30 cellular contexts compared by ENCODE assay signal in genomic region chr2:196827356-196827755, GRCh38. TPM values are rescaled to one million over a fixed set of nuclear protein-coding genes. Genes with fewer than 3 reads are reported as not detected.
"Had no signal": no experiment of that assay in that cellular context is flagged by ENCODE, and none has a peak within 500 bp of the region (broad histone marks: within the 10 kb centered on the region; RNA-seq: fewer than 3 reads in every experiment).

No MANE protein-coding gene starts in this region.

- H3K4me1 Mint-ChIP-seq: natural killer cell; stimulated activated memory B cell treated with anti-CD40 and anti-IgM and Interleukin-4, amounts not matched to agents 10 μg/mL and 1 μg/mL and 100 μg/mL, for 72 hours had no signal

- DNase-seq: activated CD4-positive, alpha-beta memory T cell treated with anti-CD3 and anti-CD28 coated beads, Interleukin-2, amount 10 ng/mL, durations not matched to agents 7 days and 5 days; activated CD4-positive, alpha-beta T cell treated with anti-CD3 and anti-CD28 coated beads for 48 hours; activated CD4-positive, CD25-positive, alpha-beta regulatory T cell; activated T-cell treated with anti-CD3 and anti-CD28 coated beads for 4 hours; caudate nucleus; cortex of kidney; endodermal cell; esophagus squamous epithelium; left lung; lower lobe of right lung; mesenchymal stem cell; natural killer cell; stimulated activated CD4-positive, alpha-beta T cell treated with anti-CD3 and anti-CD28 coated beads, Interleukin-1b, Interleukin-23, amount 100 ng/mL, for 48 hours; stimulated activated CD4-positive, alpha-beta T cell treated with anti-CD3 and anti-CD28 coated beads, Interleukin-4, amount 100 ng/mL, for 4 hours; stimulated activated CD8-positive, alpha-beta memory T cell treated with anti-CD3 and anti-CD28 coated beads, Interleukin-4, amount 100 ng/mL, for 48 hours; stimulated activated naive CD8-positive, alpha-beta T cell treated with anti-CD3 and anti-CD28 coated beads, Interleukin-15, amount 100 ng/mL, for 72 hours; substantia nigra had no signal

- H3K27me3 Mint-ChIP-seq: activated CD4-positive, alpha-beta memory T cell treated with anti-CD3 and anti-CD28 coated beads, Interleukin-2, amount 10 ng/mL, durations not matched to agents 7 days and 5 days; stimulated activated naive CD8-positive, alpha-beta T cell treated with anti-CD3 and anti-CD28 coated beads, Interleukin-15, amount 100 ng/mL, for 72 hours; type B pancreatic cell had no signal

- H3K36me3 Mint-ChIP-seq: activated naive CD8-positive, alpha-beta T cell; natural killer cell; stimulated activated memory B cell treated with anti-CD40 and anti-IgM and Interleukin-4, amounts not matched to agents 10 μg/mL and 1 μg/mL and 100 μg/mL, for 72 hours had no signal

- H3K27me3 ChIP-seq: ascending aorta, esophagus squamous epithelium, left lung, right atrium auricular region, vagina had no signal

- ATAC-seq: left lung; lower lobe of right lung; natural killer cell; SK-N-SH treated with all-trans-retinoic acid at 6 μM for 48 hours; stimulated activated memory B cell treated with anti-CD40 and anti-IgM and Interleukin-4, amounts not matched to agents 10 μg/mL and 1 μg/mL and 100 μg/mL, for 72 hours; stimulated activated naive CD8-positive, alpha-beta T cell treated with anti-CD3 and anti-CD28 coated beads, Interleukin-15, amount 100 ng/mL, for 72 hours had no signal

- H3K27ac ChIP-seq: ascending aorta, epithelial cell of prostate, esophagus squamous epithelium, left lung, lower lobe of right lung, right atrium auricular region, vagina had no signal

- H3K4me3 Mint-ChIP-seq: activated CD4-positive, alpha-beta memory T cell treated with anti-CD3 and anti-CD28 coated beads, Interleukin-2, amount 10 ng/mL, durations not matched to agents 7 days and 5 days; activated naive CD8-positive, alpha-beta T cell; endodermal cell; natural killer cell; stimulated activated memory B cell treated with anti-CD40 and anti-IgM and Interleukin-4, amounts not matched to agents 10 μg/mL and 1 μg/mL and 100 μg/mL, for 72 hours; stimulated activated naive CD8-positive, alpha-beta T cell treated with anti-CD3 and anti-CD28 coated beads, Interleukin-15, amount 100 ng/mL, for 72 hours; type B pancreatic cell had no signal

- H3K9me3 Mint-ChIP-seq: activated CD4-positive, alpha-beta memory T cell treated with anti-CD3 and anti-CD28 coated beads, Interleukin-2, amount 10 ng/mL, durations not matched to agents 7 days and 5 days; brain; endodermal cell; natural killer cell; stimulated activated memory B cell treated with anti-CD40 and anti-IgM and Interleukin-4, amounts not matched to agents 10 μg/mL and 1 μg/mL and 100 μg/mL, for 72 hours; stimulated activated naive CD8-positive, alpha-beta T cell treated with anti-CD3 and anti-CD28 coated beads, Interleukin-15, amount 100 ng/mL, for 72 hours; type B pancreatic cell had no signal

- H3K4me3 ChIP-seq: ascending aorta, esophagus squamous epithelium, left lung, lower lobe of right lung, right atrium auricular region, smooth muscle cell, vagina had no signal

- H3K27ac Mint-ChIP-seq: activated CD4-positive, alpha-beta memory T cell treated with anti-CD3 and anti-CD28 coated beads, Interleukin-2, amount 10 ng/mL, durations not matched to agents 7 days and 5 days; activated naive CD8-positive, alpha-beta T cell; endodermal cell; natural killer cell; stimulated activated memory B cell treated with anti-CD40 and anti-IgM and Interleukin-4, amounts not matched to agents 10 μg/mL and 1 μg/mL and 100 μg/mL, for 72 hours; stimulated activated naive CD8-positive, alpha-beta T cell treated with anti-CD3 and anti-CD28 coated beads, Interleukin-15, amount 100 ng/mL, for 72 hours; type B pancreatic cell had no signal

RNA-seq across cellular contexts. Expression of gene C2orf66, which starts 18.2 kb away (rescaled TPM):
- total RNA-seq: ascending aorta, chondrocyte, frontal cortex, mononuclear cell, natural killer cell, right atrium auricular region, vagina had no signal
